1 cellular context compared by ENCODE assay signal in the genomic region with DNA sequence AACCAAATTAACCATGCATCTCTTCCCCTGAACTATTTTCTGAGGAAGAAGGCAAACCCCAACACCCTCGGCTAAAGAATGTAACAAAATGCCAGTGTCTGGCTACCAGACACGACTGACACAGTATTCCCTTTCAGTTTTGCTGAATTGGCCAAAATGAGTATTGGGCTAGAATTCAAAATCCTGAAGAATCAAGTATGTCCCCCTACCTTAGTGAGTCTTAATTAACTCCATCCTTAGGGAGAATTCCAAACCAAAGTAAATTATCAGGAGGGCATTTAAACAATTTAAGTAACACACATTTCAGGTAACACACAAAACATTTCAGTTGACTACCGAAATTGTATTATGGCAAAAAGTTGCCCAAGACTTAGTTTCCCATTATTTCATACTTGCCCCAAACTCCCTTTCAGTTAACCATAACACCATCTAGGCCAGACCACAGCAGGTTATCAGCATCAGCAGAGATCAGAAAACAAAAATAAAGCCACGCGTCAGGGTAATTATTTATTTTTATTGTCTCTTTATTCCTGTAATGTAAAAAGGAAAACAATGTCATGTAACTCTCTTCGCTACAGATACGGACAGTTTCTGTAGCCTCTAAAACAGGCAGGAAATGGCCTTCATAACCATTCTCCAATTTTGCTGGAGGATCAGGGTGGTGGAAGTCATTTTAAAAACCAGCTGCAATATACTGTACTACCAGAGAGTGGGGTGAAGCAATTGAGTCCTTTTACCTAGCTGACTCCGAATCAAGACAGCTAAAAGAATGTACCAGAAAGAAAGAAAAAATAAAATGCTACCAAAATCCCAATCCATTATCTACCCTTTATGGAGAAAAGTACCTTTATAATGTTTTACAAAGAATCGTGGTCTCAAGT.
TF ChIP-seq lines count a peak whose summit lies in the region.

No MANE protein-coding gene starts in this region.

TF ChIP-seq in HepG2, 621 proteins besides CTCF, POLR2A, EP300 and RAD21 (continued from another document and continues in another):
- TF ChIP-seq, protein P1, sequence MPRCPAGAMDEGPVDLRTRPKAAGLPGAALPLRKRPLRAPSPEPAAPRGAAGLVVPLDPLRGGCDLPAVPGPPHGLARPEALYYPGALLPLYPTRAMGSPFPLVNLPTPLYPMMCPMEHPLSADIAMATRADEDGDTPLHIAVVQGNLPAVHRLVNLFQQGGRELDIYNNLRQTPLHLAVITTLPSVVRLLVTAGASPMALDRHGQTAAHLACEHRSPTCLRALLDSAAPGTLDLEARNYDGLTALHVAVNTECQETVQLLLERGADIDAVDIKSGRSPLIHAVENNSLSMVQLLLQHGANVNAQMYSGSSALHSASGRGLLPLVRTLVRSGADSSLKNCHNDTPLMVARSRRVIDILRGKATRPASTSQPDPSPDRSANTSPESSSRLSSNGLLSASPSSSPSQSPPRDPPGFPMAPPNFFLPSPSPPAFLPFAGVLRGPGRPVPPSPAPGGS (CRISPR knock-in tag; IDR thresholded peaks at IDR 0.05): no peak
- TF ChIP-seq FOXA3 (CRISPR knock-in tag; IDR thresholded peaks at IDR 0.05) (no peak), MAFK (conservative IDR thresholded peaks at IDR 0.05 in 1 of 2, IDR thresholded peaks at IDR 0.05 in 1 of 2; ENCODE audit: low read length in 2 of 2) (peak; percentile 95 to 97), ZNF205 (CRISPR knock-in tag; IDR thresholded peaks at IDR 0.05) (no peak), PHF20 (CRISPR knock-in tag; IDR thresholded peaks at IDR 0.05) (no peak), ATF7 (IDR thresholded peaks at IDR 0.05) (no peak), ATF7 (CRISPR knock-in tag; IDR thresholded peaks at IDR 0.05) (no peak), CENPT (CRISPR knock-in tag; IDR thresholded peaks at IDR 0.05; ENCODE audit: low read depth) (no peak), HNF4G (IDR thresholded peaks at IDR 0.05; ENCODE audit: borderline replicate concordance, low read depth, low read length) (no peak), HNF4G (CRISPR knock-in tag; IDR thresholded peaks at IDR 0.05; ENCODE audit: borderline replicate concordance, low read depth) (no peak), ZSCAN20 (CRISPR knock-in tag; IDR thresholded peaks at IDR 0.05; ENCODE audit: borderline replicate concordance) (no peak), MED13 (CRISPR knock-in tag; IDR thresholded peaks at IDR 0.05) (no peak), ZNF660 (CRISPR knock-in tag; IDR thresholded peaks at IDR 0.05; ENCODE audit: borderline replicate concordance, low read depth) (no peak), ADNP (CRISPR knock-in tag; IDR thresholded peaks at IDR 0.05) (no peak), SRSF1 (optimal IDR thresholded peaks at IDR 0.05; ENCODE audit: low read depth, low read length) (no peak), ZNF605 (CRISPR knock-in tag; IDR thresholded peaks at IDR 0.05) (no peak), SRY (CRISPR knock-in tag; IDR thresholded peaks at IDR 0.05) (no peak), JARID2 (CRISPR knock-in tag; IDR thresholded peaks at IDR 0.05; ENCODE audit: insufficient replicate concordance) (no peak), ZFP82 (CRISPR knock-in tag; IDR thresholded peaks at IDR 0.05; ENCODE audit: borderline replicate concordance) (no peak), TSC22D2 (CRISPR knock-in tag; IDR thresholded peaks at IDR 0.05; ENCODE audit: borderline replicate concordance) (no peak), ZNF572 (CRISPR knock-in tag; IDR thresholded peaks at IDR 0.05) (no peak), ZNF367 (CRISPR knock-in tag; IDR thresholded peaks at IDR 0.05; ENCODE audit: borderline replicate concordance) (no peak), RARA (CRISPR knock-in tag; IDR thresholded peaks at IDR 0.05) (no peak), ZIK1 (CRISPR knock-in tag; IDR thresholded peaks at IDR 0.05; ENCODE audit: borderline replicate concordance, low read depth) (no peak), ZNF354B (CRISPR knock-in tag; IDR thresholded peaks at IDR 0.05) (no peak), ZNF24 (IDR thresholded peaks at IDR 0.05) (no peak), ZFP90 (CRISPR knock-in tag; IDR thresholded peaks at IDR 0.05; ENCODE audit: borderline replicate concordance) (no peak), KDM2A (CRISPR knock-in tag; IDR thresholded peaks at IDR 0.05; ENCODE audit: borderline replicate concordance, low read depth) (no peak), ZSCAN25 (CRISPR knock-in tag; IDR thresholded peaks at IDR 0.05) (no peak), IKZF4 (CRISPR knock-in tag; IDR thresholded peaks at IDR 0.05; ENCODE audit: borderline replicate concordance, low read depth, not compliant biosample characterization) (no peak)
- TF ChIP-seq, protein P2, sequence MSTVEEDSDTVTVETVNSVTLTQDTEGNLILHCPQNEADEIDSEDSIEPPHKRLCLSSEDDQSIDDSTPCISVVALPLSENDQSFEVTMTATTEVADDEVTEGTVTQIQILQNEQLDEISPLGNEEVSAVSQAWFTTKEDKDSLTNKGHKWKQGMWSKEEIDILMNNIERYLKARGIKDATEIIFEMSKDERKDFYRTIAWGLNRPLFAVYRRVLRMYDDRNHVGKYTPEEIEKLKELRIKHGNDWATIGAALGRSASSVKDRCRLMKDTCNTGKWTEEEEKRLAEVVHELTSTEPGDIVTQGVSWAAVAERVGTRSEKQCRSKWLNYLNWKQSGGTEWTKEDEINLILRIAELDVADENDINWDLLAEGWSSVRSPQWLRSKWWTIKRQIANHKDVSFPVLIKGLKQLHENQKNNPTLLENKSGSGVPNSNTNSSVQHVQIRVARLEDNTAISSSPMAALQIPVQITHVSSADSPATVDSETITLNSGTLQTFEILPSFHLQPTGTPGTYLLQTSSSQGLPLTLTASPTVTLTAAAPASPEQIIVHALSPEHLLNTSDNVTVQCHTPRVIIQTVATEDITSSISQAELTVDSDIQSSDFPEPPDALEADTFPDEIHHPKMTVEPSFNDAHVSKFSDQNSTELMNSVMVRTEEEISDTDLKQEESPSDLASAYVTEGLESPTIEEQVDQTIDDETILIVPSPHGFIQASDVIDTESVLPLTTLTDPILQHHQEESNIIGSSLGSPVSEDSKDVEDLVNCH (CRISPR knock-in tag; IDR thresholded peaks at IDR 0.05): no peak
- TF ChIP-seq, protein P3, sequence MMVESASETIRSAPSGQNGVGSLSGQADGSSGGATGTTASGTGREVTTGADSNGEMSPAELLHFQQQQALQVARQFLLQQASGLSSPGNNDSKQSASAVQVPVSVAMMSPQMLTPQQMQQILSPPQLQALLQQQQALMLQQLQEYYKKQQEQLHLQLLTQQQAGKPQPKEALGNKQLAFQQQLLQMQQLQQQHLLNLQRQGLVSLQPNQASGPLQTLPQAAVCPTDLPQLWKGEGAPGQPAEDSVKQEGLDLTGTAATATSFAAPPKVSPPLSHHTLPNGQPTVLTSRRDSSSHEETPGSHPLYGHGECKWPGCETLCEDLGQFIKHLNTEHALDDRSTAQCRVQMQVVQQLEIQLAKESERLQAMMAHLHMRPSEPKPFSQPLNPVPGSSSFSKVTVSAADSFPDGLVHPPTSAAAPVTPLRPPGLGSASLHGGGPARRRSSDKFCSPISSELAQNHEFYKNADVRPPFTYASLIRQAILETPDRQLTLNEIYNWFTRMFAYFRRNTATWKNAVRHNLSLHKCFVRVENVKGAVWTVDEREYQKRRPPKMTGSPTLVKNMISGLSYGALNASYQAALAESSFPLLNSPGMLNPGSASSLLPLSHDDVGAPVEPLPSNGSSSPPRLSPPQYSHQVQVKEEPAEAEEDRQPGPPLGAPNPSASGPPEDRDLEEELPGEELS (CRISPR knock-in tag; IDR thresholded peaks at IDR 0.05): no peak
- TF ChIP-seq, protein P4, sequence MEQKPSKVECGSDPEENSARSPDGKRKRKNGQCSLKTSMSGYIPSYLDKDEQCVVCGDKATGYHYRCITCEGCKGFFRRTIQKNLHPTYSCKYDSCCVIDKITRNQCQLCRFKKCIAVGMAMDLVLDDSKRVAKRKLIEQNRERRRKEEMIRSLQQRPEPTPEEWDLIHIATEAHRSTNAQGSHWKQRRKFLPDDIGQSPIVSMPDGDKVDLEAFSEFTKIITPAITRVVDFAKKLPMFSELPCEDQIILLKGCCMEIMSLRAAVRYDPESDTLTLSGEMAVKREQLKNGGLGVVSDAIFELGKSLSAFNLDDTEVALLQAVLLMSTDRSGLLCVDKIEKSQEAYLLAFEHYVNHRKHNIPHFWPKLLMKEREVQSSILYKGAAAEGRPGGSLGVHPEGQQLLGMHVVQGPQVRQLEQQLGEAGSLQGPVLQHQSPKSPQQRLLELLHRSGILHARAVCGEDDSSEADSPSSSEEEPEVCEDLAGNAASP (CRISPR knock-in tag; IDR thresholded peaks at IDR 0.05; ENCODE audit: borderline replicate concordance): no peak
- TF ChIP-seq, protein P5, sequence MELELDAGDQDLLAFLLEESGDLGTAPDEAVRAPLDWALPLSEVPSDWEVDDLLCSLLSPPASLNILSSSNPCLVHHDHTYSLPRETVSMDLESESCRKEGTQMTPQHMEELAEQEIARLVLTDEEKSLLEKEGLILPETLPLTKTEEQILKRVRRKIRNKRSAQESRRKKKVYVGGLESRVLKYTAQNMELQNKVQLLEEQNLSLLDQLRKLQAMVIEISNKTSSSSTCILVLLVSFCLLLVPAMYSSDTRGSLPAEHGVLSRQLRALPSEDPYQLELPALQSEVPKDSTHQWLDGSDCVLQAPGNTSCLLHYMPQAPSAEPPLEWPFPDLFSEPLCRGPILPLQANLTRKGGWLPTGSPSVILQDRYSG (CRISPR knock-in tag; IDR thresholded peaks at IDR 0.05): no peak
- TF ChIP-seq, protein P6, sequence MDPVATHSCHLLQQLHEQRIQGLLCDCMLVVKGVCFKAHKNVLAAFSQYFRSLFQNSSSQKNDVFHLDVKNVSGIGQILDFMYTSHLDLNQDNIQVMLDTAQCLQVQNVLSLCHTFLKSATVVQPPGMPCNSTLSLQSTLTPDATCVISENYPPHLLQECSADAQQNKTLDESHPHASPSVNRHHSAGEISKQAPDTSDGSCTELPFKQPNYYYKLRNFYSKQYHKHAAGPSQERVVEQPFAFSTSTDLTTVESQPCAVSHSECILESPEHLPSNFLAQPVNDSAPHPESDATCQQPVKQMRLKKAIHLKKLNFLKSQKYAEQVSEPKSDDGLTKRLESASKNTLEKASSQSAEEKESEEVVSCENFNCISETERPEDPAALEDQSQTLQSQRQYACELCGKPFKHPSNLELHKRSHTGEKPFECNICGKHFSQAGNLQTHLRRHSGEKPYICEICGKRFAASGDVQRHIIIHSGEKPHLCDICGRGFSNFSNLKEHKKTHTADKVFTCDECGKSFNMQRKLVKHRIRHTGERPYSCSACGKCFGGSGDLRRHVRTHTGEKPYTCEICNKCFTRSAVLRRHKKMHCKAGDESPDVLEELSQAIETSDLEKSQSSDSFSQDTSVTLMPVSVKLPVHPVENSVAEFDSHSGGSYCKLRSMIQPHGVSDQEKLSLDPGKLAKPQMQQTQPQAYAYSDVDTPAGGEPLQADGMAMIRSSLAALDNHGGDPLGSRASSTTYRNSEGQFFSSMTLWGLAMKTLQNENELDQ (CRISPR knock-in tag; IDR thresholded peaks at IDR 0.05; ENCODE audit: borderline replicate concordance): no peak
- TF ChIP-seq, protein P7, sequence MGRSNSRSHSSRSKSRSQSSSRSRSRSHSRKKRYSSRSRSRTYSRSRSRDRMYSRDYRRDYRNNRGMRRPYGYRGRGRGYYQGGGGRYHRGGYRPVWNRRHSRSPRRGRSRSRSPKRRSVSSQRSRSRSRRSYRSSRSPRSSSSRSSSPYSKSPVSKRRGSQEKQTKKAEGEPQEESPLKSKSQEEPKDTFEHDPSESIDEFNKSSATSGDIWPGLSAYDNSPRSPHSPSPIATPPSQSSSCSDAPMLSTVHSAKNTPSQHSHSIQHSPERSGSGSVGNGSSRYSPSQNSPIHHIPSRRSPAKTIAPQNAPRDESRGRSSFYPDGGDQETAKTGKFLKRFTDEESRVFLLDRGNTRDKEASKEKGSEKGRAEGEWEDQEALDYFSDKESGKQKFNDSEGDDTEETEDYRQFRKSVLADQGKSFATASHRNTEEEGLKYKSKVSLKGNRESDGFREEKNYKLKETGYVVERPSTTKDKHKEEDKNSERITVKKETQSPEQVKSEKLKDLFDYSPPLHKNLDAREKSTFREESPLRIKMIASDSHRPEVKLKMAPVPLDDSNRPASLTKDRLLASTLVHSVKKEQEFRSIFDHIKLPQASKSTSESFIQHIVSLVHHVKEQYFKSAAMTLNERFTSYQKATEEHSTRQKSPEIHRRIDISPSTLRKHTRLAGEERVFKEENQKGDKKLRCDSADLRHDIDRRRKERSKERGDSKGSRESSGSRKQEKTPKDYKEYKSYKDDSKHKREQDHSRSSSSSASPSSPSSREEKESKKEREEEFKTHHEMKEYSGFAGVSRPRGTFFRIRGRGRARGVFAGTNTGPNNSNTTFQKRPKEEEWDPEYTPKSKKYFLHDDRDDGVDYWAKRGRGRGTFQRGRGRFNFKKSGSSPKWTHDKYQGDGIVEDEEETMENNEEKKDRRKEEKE (IDR thresholded peaks at IDR 0.05): no peak
- TF ChIP-seq, protein P8, sequence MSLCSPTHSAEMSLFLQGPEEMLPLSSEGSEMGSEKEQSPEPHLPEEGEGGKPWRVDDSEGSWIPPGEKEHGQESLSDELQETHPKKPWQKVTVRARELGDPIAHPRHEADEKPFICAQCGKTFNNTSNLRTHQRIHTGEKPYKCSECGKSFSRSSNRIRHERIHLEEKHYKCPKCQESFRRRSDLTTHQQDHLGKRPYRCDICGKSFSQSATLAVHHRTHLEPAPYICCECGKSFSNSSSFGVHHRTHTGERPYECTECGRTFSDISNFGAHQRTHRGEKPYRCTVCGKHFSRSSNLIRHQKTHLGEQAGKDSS (CRISPR knock-in tag; IDR thresholded peaks at IDR 0.05; ENCODE audit: borderline replicate concordance, low read depth): no peak
- TF ChIP-seq, protein P9, sequence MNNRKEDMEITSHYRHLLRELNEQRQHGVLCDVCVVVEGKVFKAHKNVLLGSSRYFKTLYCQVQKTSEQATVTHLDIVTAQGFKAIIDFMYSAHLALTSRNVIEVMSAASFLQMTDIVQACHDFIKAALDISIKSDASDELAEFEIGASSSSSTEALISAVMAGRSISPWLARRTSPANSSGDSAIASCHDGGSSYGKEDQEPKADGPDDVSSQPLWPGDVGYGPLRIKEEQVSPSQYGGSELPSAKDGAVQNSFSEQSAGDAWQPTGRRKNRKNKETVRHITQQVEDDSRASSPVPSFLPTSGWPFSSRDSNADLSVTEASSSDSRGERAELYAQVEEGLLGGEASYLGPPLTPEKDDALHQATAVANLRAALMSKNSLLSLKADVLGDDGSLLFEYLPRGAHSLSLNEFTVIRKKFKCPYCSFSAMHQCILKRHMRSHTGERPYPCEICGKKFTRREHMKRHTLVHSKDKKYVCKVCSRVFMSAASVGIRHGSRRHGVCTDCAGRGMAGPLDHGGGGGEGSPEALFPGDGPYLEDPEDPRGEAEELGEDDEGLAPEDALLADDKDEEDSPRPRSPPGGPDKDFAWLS (CRISPR knock-in tag; IDR thresholded peaks at IDR 0.05; ENCODE audit: borderline replicate concordance): no peak
